ENCODE assay signal across 26 cellular contexts in the genomic region with DNA sequence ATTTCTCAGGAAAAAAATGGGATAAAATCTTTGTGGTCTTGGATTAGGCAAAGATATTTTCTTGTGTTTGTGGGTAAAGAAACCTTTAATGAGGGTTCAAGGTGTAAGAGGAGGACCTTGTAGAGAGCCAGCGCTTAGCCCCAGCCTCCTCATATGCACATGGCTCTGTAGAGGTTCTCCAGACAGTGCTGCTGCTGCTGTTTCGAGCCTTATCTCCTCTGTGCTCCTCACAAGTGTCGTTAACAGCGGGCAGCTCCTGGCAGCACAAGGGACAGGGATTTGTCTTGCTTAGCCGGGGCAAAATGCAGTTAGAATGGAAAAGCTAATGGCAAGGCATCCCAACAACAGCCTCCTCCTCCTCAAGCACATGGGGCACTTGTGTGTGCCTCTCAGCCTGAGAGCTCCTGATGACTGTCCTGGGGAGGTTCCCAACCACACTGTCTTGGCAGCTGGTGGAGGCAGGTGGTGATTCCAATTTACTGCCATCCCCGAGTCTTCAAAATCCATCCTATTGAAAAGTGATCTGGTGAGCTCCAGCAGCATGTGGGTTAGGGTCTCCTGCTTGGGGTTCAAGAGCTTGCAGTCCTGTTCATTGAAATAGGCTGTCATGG. TPM values are rescaled to one million over a fixed set of nuclear protein-coding genes. Genes with fewer than 3 reads are reported as not detected.
"Had no signal": no experiment of that assay in that cellular context is flagged by ENCODE, and none has a peak within 500 bp of the region (broad histone marks: within the 10 kb centered on the region; RNA-seq: fewer than 3 reads in every experiment).

No MANE protein-coding gene starts in this region.

- H3K36me3 ChIP-seq: brain microvascular endothelial cell, right lobe of liver, vagina, WERI-Rb-1 had no signal

- H3K27me3 ChIP-seq: brain microvascular endothelial cell, right lobe of liver, upper lobe of left lung, vagina had no signal

- H3K4me3 ChIP-seq: coronary artery, right lobe of liver, skin epidermis, upper lobe of left lung, vagina had no signal

- H3K9me3 ChIP-seq: right lobe of liver, upper lobe of left lung, vagina had no signal

- H3K27ac ChIP-seq: brain microvascular endothelial cell, coronary artery, right lobe of liver, skin epidermis, upper lobe of left lung, vagina, WERI-Rb-1 had no signal

- H3K4me1 ChIP-seq: right lobe of liver, upper lobe of left lung, vagina had no signal

- DNase-seq: activated CD4-positive, alpha-beta T cell treated with anti-CD3 and anti-CD28 coated beads for 48 hours; activated CD4-positive, alpha-beta T cell treated with anti-CD3 and anti-CD28 coated beads, Interleukin-2, amount 50 U/mL, for 48 hours; activated CD8-positive, alpha-beta memory T cell treated with anti-CD3 and anti-CD28 coated beads for 24 hours; activated effector memory CD4-positive, alpha-beta T cell treated with anti-CD3 and anti-CD28 coated beads, Interleukin-2, amount 50 U/mL, for 16 hours; activated naive CD4-positive, alpha-beta T cell treated with anti-CD3 and anti-CD28 coated beads, Interleukin-2, amount 10 ng/mL, durations not matched to agents 7 days and 5 days; amniotic stem cell; brain microvascular endothelial cell; effector memory CD8-positive, alpha-beta T cell; foreskin fibroblast; immature natural killer cell; kidney; left colon; naive thymus-derived CD4-positive, alpha-beta T cell; right lobe of liver; stimulated activated CD4-positive, alpha-beta T cell treated with anti-CD3 and anti-CD28 coated beads, Interleukin-12 subunit alpha, Interleukin-12 subunit beta, amount 100 ng/mL, for 4 hours; stimulated activated CD4-positive, alpha-beta T cell treated with anti-CD3 and anti-CD28 coated beads, Interleukin-4, amount 100 ng/mL, for 1 hour; stimulated activated naive CD8-positive, alpha-beta T cell treated with anti-CD3 and anti-CD28 coated beads, Interleukin-15, Interleukin-2, amounts not matched to agents 100 U/mL and 50 U/mL, for 24 hours; T-helper 9 cell; upper lobe of left lung; WERI-Rb-1 had no signal

RNA-seq across cellular contexts. Expression of gene VSIG2, which starts 55.7 kb away (rescaled TPM):
- total RNA-seq: activated T-helper 1 cell treated with anti-CD3 and anti-CD28 coated beads, Interleukin-12 subunit alpha, Interleukin-12 subunit beta, Interleukin-2, Interleukin-4 antibody, amounts not matched to agents 30 ng/mL and 10 ng/mL and 1 ng/mL, durations not matched to agents 14 hours and 24 hours and 36 hours; neural crest cell; subcutaneous adipose tissue had no signal
- polyA plus RNA-seq: immature natural killer cell had no signal
